In genomic region chr22:33350961-33351360, GRCh38 we compare ENCODE assay signal across 28 cellular contexts.
DNase-seq lines count a peak whose midpoint lies in the region; ATAC-seq and TF ChIP-seq lines count a peak whose summit lies in the region.
"Had no signal": no experiment of that assay in that cellular context is flagged by ENCODE, and none has a peak within 500 bp of the region (broad histone marks: within the 10 kb centered on the region; RNA-seq: fewer than 3 reads in every experiment).

No MANE protein-coding gene starts in this region.

- BruUV-seq in mammary epithelial cell (replicated peaks; lab: Mats Ljungman, UMichigan) (no TSS peak), MCF 10A (replicated peaks; lab: Mats Ljungman, UMichigan) (no TSS peak)

- no peak for ATAC-seq in HG03571 (IDR thresholded peaks at IDR 0.05; ENCODE audit: unreplicated experiment)
- ATAC-seq: GM12878, Panc1 had no signal

- H2AFZ ChIP-seq in mammary epithelial cell (ENCODE audit: low read depth, low read length), result peak overlapping the region; percentile 14
- H2AFZ ChIP-seq: GM23248 had no signal

- CTCF ChIA-PET in mammary epithelial cell (lab: Charles Lee; ENCODE audit: low non-redundant PET) (interaction anchor here (0.7 kb wide), 1 partner anchor 1080 kb away, joined by 3 read pairs; no protein-coding TSS in a partner anchor), MCF 10A (lab: Yijun Ruan, JAX) (interaction anchor here (0.6 kb wide), 1 partner anchor 1886 kb away, joined by 3 read pairs; no protein-coding TSS in a partner anchor)

- no peaks in the 10 kb centered on the region for H3K9me3 ChIP-seq in mammary epithelial cell (replicated peaks; ENCODE audit: insufficient read depth, low read length)
- H3K9me3 ChIP-seq in esophagus muscularis mucosa, result no peaks in the 10 kb centered on the region
- H3K9me3 ChIP-seq: Caco-2, HAP-1 had no signal

- H3K27me3 Mint-ChIP-seq in MCF 10A (ENCODE audit: insufficient read depth, unreplicated experiment), result no peaks in the 10 kb centered on the region
- H3K27me3 Mint-ChIP-seq: CD4-positive, alpha-beta memory T cell had no signal

- H3K4me3 ChIP-seq in mammary epithelial cell (replicated peaks in 1 of 3; ENCODE audit: insufficient read depth in 1 of 3, low read depth in 2 of 3, low read length in 3 of 3) (no peak overlapping the region), esophagus muscularis mucosa (no peak overlapping the region)
- H3K4me3 ChIP-seq: BLaER1 treated with 17β-estradiol and CSF1 and Interleukin-3, amounts not matched to agents 10 nM and 100 nM; GM12878; GM23248; HAP-1 had no signal

- intact Hi-C loops in mammary epithelial cell (cut with micrococcal nuclease) (no loop called here), MCF 10A (cut with micrococcal nuclease) (no loop called here), esophagus muscularis mucosa (cut with DNase I) (no loop called here)

- 59% methylated on average over 2 of the region's 2 CpGs for WGBS in mammary epithelial cell (ENCODE audit: low coverage, missing lambda C conversion rate)
- WGBS in esophagus muscularis mucosa, result 91% methylated on average over 2 of the region's 2 CpGs

- POLR2A ChIA-PET in MCF 10A (lab: Yijun Ruan, JAX), result no interaction called here

- H3K27ac Mint-ChIP-seq in MCF 10A (ENCODE audit: low read depth, unreplicated experiment), result no peak overlapping the region
- H3K27ac Mint-ChIP-seq: CD4-positive, alpha-beta memory T cell had no signal

- DNase-seq in mammary epithelial cell, result peak; percentile 80
- DNase-seq in MCF 10A (ENCODE audit: unreplicated experiment), result no peak
- peak; percentile 64 for DNase-seq in esophagus muscularis mucosa (ENCODE audit: extremely low spot score)
- DNase-seq in kidney glomerular epithelial cell (lab: John Stamatoyannopoulos, UW), result peak; percentile 77
- DNase-seq in renal cortical epithelial cell (ENCODE audit: low read depth), result peak; percentile 86
- DNase-seq in SKM-1 treated with dmso at 0.1 percent for 144 hours (lab: John Stamatoyannopoulos, UW; ENCODE audit: unreplicated experiment), result no peak
- DNase-seq in Ammon's horn (ENCODE audit: low spot score), result no peak
- DNase-seq: Caco-2; CD4-positive, alpha-beta memory T cell; DMS 273 treated with DMSO at 0.1 percent for 48 hours; DMS79 treated with DMSO at 0.1 percent for 48 hours; GM23248; KG1; NCI-H1105; NCI-H146; NCI-H2081; NCI-H2171; NCI-H345; NCI-H524; NCI-H774; NK-92 treated with Interleukin-12 subunit alpha and Interleukin-12 subunit beta, amount 100 ng/mL, for 24 hours had no signal

- no peaks in the 10 kb centered on the region for H4K20me1 ChIP-seq in mammary epithelial cell (ENCODE audit: insufficient read depth, low read length)
- H4K20me1 ChIP-seq: BLaER1 treated with 17β-estradiol and CSF1 and Interleukin-3, amounts not matched to agents 10 nM and 100 nM had no signal

- TF ChIP-seq POLR2A in esophagus muscularis mucosa (IDR thresholded peaks at IDR 0.05; ENCODE audit: low read depth), result no peak

- no peaks in the 10 kb centered on the region for H3K27me3 ChIP-seq in mammary epithelial cell (ENCODE audit: insufficient read depth, low read length)
- no peaks in the 10 kb centered on the region for H3K27me3 ChIP-seq in esophagus muscularis mucosa
- H3K27me3 ChIP-seq: BLaER1 treated with 17β-estradiol and CSF1 and Interleukin-3, amounts not matched to agents 10 nM and 100 nM had no signal

- peak overlapping the region; percentile 34 for H3K4me2 ChIP-seq in mammary epithelial cell (ENCODE audit: insufficient read depth, low read depth, low read length)
- H3K4me2 ChIP-seq: BLaER1 treated with 17β-estradiol and CSF1 and Interleukin-3, amounts not matched to agents 10 nM and 100 nM had no signal

- in situ Hi-C loops in mammary epithelial cell (cut with MboI; ENCODE audit: low sequenced_read_pairs in 2 of 2), result no loop called here

- peaks cover 15% of the 10 kb centered on the region for H3K4me1 ChIP-seq in mammary epithelial cell (ENCODE audit: insufficient read depth, low read length)
- H3K4me1 ChIP-seq in esophagus muscularis mucosa, result peaks cover 0 to 5% (median 0%) of the 10 kb centered on the region in 4 donors
- H3K4me1 ChIP-seq: BLaER1 treated with 17β-estradiol and CSF1 and Interleukin-3, amounts not matched to agents 10 nM and 100 nM; HAP-1 had no signal

- peaks cover 14% of the 10 kb centered on the region for H3K4me1 Mint-ChIP-seq in MCF 10A (ENCODE audit: insufficient read depth, unreplicated experiment)
- H3K4me1 Mint-ChIP-seq: CD4-positive, alpha-beta memory T cell had no signal

- no peaks in the 10 kb centered on the region for H3K36me3 Mint-ChIP-seq in MCF 10A (ENCODE audit: insufficient read depth, unreplicated experiment)
- H3K36me3 Mint-ChIP-seq: CD4-positive, alpha-beta memory T cell had no signal

- H3K9me3 Mint-ChIP-seq in MCF 10A (ENCODE audit: unreplicated experiment), result no peaks in the 10 kb centered on the region

- no peaks in the 10 kb centered on the region for H3K36me3 ChIP-seq in mammary epithelial cell (ENCODE audit: insufficient read depth, low read length)
- H3K36me3 ChIP-seq in esophagus muscularis mucosa, result no peaks in the 10 kb centered on the region
- H3K36me3 ChIP-seq: HAP-1 had no signal

- TF ChIP-seq CTCF in mammary epithelial cell (conservative IDR thresholded peaks at IDR 0.05 in 1 of 2, IDR thresholded peaks at IDR 0.05 in 1 of 2; ENCODE audit: extremely low read depth in 1 of 2, insufficient read depth in 1 of 2, low read depth in 1 of 2, low read length in 2 of 2) (no peak), MCF 10A (IDR thresholded peaks at IDR 0.05; ENCODE audit: unreplicated experiment) (no peak), esophagus muscularis mucosa (IDR thresholded peaks at IDR 0.05) (no peak)

- H3K79me2 ChIP-seq in mammary epithelial cell (ENCODE audit: insufficient read depth, low read length), result no peaks in the 10 kb centered on the region

- H3K27ac ChIP-seq in mammary epithelial cell (ENCODE audit: insufficient read depth, low read depth, low read length) (no peak overlapping the region), esophagus muscularis mucosa (replicated peaks in 1 of 4) (no peak overlapping the region)
- H3K27ac ChIP-seq: 22Rv1; BLaER1 treated with 17β-estradiol and CSF1 and Interleukin-3, amounts not matched to agents 10 nM and 100 nM; GM23248; HL-60 had no signal

- TF ChIP-seq EP300 in esophagus muscularis mucosa (IDR thresholded peaks at IDR 0.05), result no peak

- no peak overlapping the region for H3K4me3 Mint-ChIP-seq in MCF 10A (ENCODE audit: unreplicated experiment)
- H3K4me3 Mint-ChIP-seq: CD4-positive, alpha-beta memory T cell had no signal

- dilution Hi-C loops in mammary epithelial cell (cut with HindIII; ENCODE audit: low sequenced_read_pairs), result no loop called here

- H3K9ac ChIP-seq in mammary epithelial cell (ENCODE audit: insufficient read depth, low read length), result no peak overlapping the region
- H3K9ac ChIP-seq: BLaER1 treated with 17β-estradiol and CSF1 and Interleukin-3, amounts not matched to agents 10 nM and 100 nM; GM23248 had no signal

Comparison
In these comparisons a context has a peak if more than half of its experiments do, and no peak if none do; other contexts are left out.
1. DNase-seq: peak in mammary epithelial cell (single experiment), esophagus muscularis mucosa (single experiment), kidney glomerular epithelial cell (single experiment) and renal cortical epithelial cell (single experiment); none in MCF 10A (single experiment), SKM-1 treated with dmso at 0.1 percent for 144 hours (single experiment) and Ammon's horn (single experiment).